In the genomic region with DNA sequence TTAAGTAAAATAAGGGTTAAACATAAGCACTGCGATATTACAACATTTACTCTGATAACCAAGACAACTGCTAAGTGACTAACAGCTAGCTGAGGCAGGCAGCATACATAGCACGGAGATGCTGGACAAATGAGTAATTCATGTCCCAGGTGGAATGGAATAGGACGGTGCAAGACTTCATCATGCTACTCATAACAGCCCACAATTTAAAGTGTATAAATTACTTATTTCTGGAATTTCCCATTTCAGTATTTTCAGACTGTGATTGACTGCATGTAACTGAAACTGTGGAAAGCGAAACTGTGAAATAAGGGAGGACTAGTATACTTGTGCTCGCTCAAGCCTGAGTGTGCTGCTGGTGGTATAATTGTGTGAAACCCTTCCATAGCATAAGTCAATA, we compare ENCODE assay signal across 9 cellular contexts. TPM values are rescaled to one million over a fixed set of nuclear protein-coding genes. Genes with fewer than 3 reads are reported as not detected.
DNase-seq lines count a peak whose midpoint lies in the region; ATAC-seq, FAIRE-seq and TF ChIP-seq lines count a peak whose summit lies in the region.
"Had no signal": no experiment of that assay in that cellular context is flagged by ENCODE, and none has a peak within 500 bp of the region (broad histone marks: within the 10 kb centered on the region; RNA-seq: fewer than 3 reads in every experiment).

No MANE protein-coding gene starts in this region.

- no peak overlapping the region for H3K4me3 ChIP-seq in naive thymus-derived CD4-positive, alpha-beta T cell (ENCODE audit: low read length)
- no peak overlapping the region for H3K4me3 ChIP-seq in gastroesophageal sphincter

- no peak for TF ChIP-seq EP300 in gastroesophageal sphincter (IDR thresholded peaks at IDR 0.05)

- no peaks in the 10 kb centered on the region for H3K9me3 ChIP-seq in naive thymus-derived CD4-positive, alpha-beta T cell (ENCODE audit: control insufficient read depth in 2 of 3, low read length in 3 of 3)
- no peaks in the 10 kb centered on the region for H3K9me3 ChIP-seq in gastroesophageal sphincter

- peak; percentile 94 for FAIRE-seq in RCC 7860 (lab: Jason Lieb, UNC)

- H3K4me3 Mint-ChIP-seq in naive thymus-derived CD4-positive, alpha-beta T cell, result peak overlapping the region in 1 of 10 donors; percentile 17

- H3K4me1 ChIP-seq in naive thymus-derived CD4-positive, alpha-beta T cell (ENCODE audit: control insufficient read depth in 2 of 2, insufficient read depth in 2 of 2, low read length in 2 of 2), result peaks cover 0 to 6% of the 10 kb centered on the region in 2 donors
- peaks cover 0 to 28% (median 0%) of the 10 kb centered on the region in 3 donors for H3K4me1 ChIP-seq in gastroesophageal sphincter

- intact Hi-C loops in naive thymus-derived CD4-positive, alpha-beta T cell (cut with micrococcal nuclease), result no loop called here

- H3K4me1 Mint-ChIP-seq in naive thymus-derived CD4-positive, alpha-beta T cell, result peaks cover 13 to 47% (median 25%) of the 10 kb centered on the region in 7 donors

- no peaks in the 10 kb centered on the region for H3K27me3 ChIP-seq in naive thymus-derived CD4-positive, alpha-beta T cell (ENCODE audit: control insufficient read depth in 2 of 2, insufficient read depth in 2 of 2, low read length in 2 of 2)
- H3K27me3 ChIP-seq in gastroesophageal sphincter, result no peaks in the 10 kb centered on the region

- POLR2A ChIA-PET in naive thymus-derived CD4-positive, alpha-beta T cell (lab: Charles Lee), result no interaction called here

- no peaks in the 10 kb centered on the region for H3K9me3 Mint-ChIP-seq in naive thymus-derived CD4-positive, alpha-beta T cell
- H3K9me3 Mint-ChIP-seq: IgD-negative memory B cell had no signal

- peak; percentile 94 for DNase-seq in RCC 7860 (ENCODE audit: low spot score)
- DNase-seq in omental fat pad (ENCODE audit: low spot score), result no peak
- no peak for DNase-seq in naive thymus-derived CD4-positive, alpha-beta T cell
- no peak for DNase-seq in COLO668 (lab: John Stamatoyannopoulos, UW; ENCODE audit: unreplicated experiment)
- no peak for DNase-seq in SIG-M5 treated with dmso at 0.1 percent for 504 hours (lab: John Stamatoyannopoulos, UW; ENCODE audit: unreplicated experiment)

- CTCF ChIA-PET in naive thymus-derived CD4-positive, alpha-beta T cell (lab: Charles Lee), result no interaction called here

- peak; percentile 81 for ATAC-seq in GM19025 (IDR thresholded peaks at IDR 0.05; ENCODE audit: low read depth, unreplicated experiment)
- ATAC-seq in HG02759 (IDR thresholded peaks at IDR 0.05; ENCODE audit: unreplicated experiment), result peak; percentile 90
- ATAC-seq in omental fat pad (ENCODE audit: low FRiP score), result peak; percentile 96
- ATAC-seq in naive thymus-derived CD4-positive, alpha-beta T cell, result no peak
- no peak for ATAC-seq in gastroesophageal sphincter

- no peak for TF ChIP-seq POLR2A in gastroesophageal sphincter (IDR thresholded peaks at IDR 0.05)

- no peak overlapping the region for H3K27ac ChIP-seq in naive thymus-derived CD4-positive, alpha-beta T cell (ENCODE audit: low read depth, low read length)
- H3K27ac ChIP-seq in gastroesophageal sphincter, result no peak overlapping the region

- 66 to 82% methylated on average over 4 to 5 of the region's 5 CpGs for WGBS in gastroesophageal sphincter (ENCODE audit: low coverage in 1 of 2), 2 donors

- H3K27me3 Mint-ChIP-seq in naive thymus-derived CD4-positive, alpha-beta T cell, result no peaks in the 10 kb centered on the region
- H3K27me3 Mint-ChIP-seq: IgD-negative memory B cell had no signal

- no peak overlapping the region for H3K27ac Mint-ChIP-seq in naive thymus-derived CD4-positive, alpha-beta T cell
- H3K27ac Mint-ChIP-seq: IgD-negative memory B cell had no signal

- TF ChIP-seq CTCF in omental fat pad (IDR thresholded peaks at IDR 0.05) (no peak), gastroesophageal sphincter (IDR thresholded peaks at IDR 0.05) (no peak)

- H3K36me3 Mint-ChIP-seq in naive thymus-derived CD4-positive, alpha-beta T cell, result peaks cover 0 to 16% (median 3%) of the 10 kb centered on the region in 5 donors

- H3K36me3 ChIP-seq in naive thymus-derived CD4-positive, alpha-beta T cell (ENCODE audit: control insufficient read depth in 2 of 3, insufficient read depth in 3 of 3, low read length in 3 of 3), result no peaks in the 10 kb centered on the region
- no peaks in the 10 kb centered on the region for H3K36me3 ChIP-seq in gastroesophageal sphincter

RNA-seq across cellular contexts. Expression of gene IER3IP1, which starts 12.9 kb away (rescaled TPM):
- total RNA-seq in omental fat pad (10 to 100 TPM; 11.3 to 18.6 (median 12.7) TPM), gastroesophageal sphincter (10 to 100 TPM in 3 of 4 donors, 1 to 10 TPM in 1; 7.1 to 13.8 (median 10.5) TPM)
- total RNA-seq in naive thymus-derived CD4-positive, alpha-beta T cell, result 10 to 100 TPM in 1 of 5 experiments, 1 to 10 TPM in 4; 3.5 to 13.4 (median 8.8) TPM
- polyA plus RNA-seq in naive thymus-derived CD4-positive, alpha-beta T cell, result 10 to 100 TPM; 12.6 to 20.7 TPM

RNA-seq across cellular contexts. Expression of gene HDHD2, which starts 12.9 kb away (rescaled TPM):
- 10 to 100 TPM; 16.7 to 35.5 (median 18.6) TPM for total RNA-seq in omental fat pad
- total RNA-seq in naive thymus-derived CD4-positive, alpha-beta T cell, result 10 to 100 TPM; 22.7 to 45.7 (median 38.0) TPM
- polyA plus RNA-seq in naive thymus-derived CD4-positive, alpha-beta T cell, result 10 to 100 TPM; 45.6 to 58.7 TPM
- total RNA-seq in gastroesophageal sphincter, result 10 to 100 TPM; 18.9 to 29.3 (median 25.9) TPM

Comparison
In these comparisons a context has a peak if more than half of its experiments do, and no peak if none do; other contexts are left out.
1. ATAC-seq: peak in GM19025 (single experiment), HG02759 (single experiment) and omental fat pad (single experiment); none in naive thymus-derived CD4-positive, alpha-beta T cell (single experiment) and gastroesophageal sphincter (single experiment).